Comparison of ENCODE assay signal across 22 cellular contexts in the genomic region with DNA sequence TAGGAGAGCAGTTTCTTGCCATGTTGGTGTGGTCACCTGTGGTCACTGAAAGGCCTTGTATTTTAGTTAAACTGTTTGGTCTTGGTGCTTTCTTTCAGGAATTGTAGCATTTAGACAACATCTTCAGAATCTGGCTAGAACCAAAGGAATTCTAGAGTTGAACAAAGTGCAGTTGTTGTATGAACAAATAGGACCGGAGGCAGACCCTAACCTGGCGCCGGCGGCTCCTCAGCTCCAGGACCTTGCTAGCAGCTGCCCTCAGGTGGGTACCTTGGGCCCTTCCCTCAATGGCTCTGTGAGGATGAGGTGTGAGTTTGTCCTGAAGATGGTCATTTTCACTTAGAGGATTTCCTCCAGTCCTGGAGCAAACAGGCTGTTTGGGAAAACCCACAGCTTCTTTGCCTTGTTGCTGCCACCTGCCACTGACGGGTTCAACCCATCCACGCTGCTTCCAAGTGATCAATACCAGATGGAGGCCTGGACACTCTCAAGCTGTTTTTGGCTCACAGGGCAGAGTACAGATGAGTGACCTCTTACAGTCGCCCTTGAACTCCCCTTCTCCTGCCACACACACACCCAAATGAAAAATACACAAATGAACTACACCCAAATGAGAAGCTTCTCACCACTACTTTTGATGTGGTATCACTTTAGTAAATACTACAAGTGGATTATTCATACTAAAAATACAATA.
"Had no signal": no experiment of that assay in that cellular context is flagged by ENCODE, and none has a peak within 500 bp of the region (broad histone marks: within the 10 kb centered on the region; RNA-seq: fewer than 3 reads in every experiment).

No MANE protein-coding gene starts in this region.

- ATAC-seq: activated CD8-positive, alpha-beta T cell treated with anti-CD3 and anti-CD28 coated beads for 36 hours; activated naive CD4-positive, alpha-beta T cell treated with anti-CD3 and anti-CD28 coated beads, Interleukin-2, amount 50 U/mL, for 72 hours; left lung; mucosa of descending colon; psoas muscle; stimulated activated naive B cell treated with anti-CD40 and anti-IgM and Interleukin-4, amounts not matched to agents 10 μg/mL and 1 μg/mL and 100 μg/mL, for 72 hours had no signal

- H3K9me3 Mint-ChIP-seq: activated CD8-positive, alpha-beta T cell treated with anti-CD3 and anti-CD28 coated beads for 36 hours; activated naive CD4-positive, alpha-beta T cell treated with anti-CD3 and anti-CD28 coated beads, Interleukin-2, amount 50 U/mL, for 72 hours; endodermal cell; naive B cell; neural crest cell; stimulated activated naive B cell treated with anti-CD40 and anti-IgM and Interleukin-4, amounts not matched to agents 10 μg/mL and 1 μg/mL and 100 μg/mL, for 72 hours had no signal

- H3K36me3 Mint-ChIP-seq: activated naive CD4-positive, alpha-beta T cell treated with anti-CD3 and anti-CD28 coated beads, Interleukin-2, amount 50 U/mL, for 72 hours had no signal

- H3K9me3 ChIP-seq: adrenal gland, left lung, mucosa of descending colon, psoas muscle, sigmoid colon, tibial artery had no signal

- DNase-seq: activated CD4-positive, alpha-beta T cell treated with anti-CD3 and anti-CD28 coated beads for 48 hours; activated CD4-positive, CD25-positive, alpha-beta regulatory T cell; activated CD8-positive, alpha-beta T cell treated with anti-CD3 and anti-CD28 coated beads for 36 hours; activated gamma-delta T cell; adrenal gland; endodermal cell; foreskin melanocyte; head of caudate nucleus; left lung; mesenchymal stem cell; mucosa of descending colon; naive B cell; psoas muscle; sigmoid colon; stimulated activated CD4-positive, alpha-beta T cell treated with anti-CD3 and anti-CD28 coated beads, Interleukin-4, amount 100 ng/mL, for 4 hours; stimulated activated naive B cell treated with anti-CD40 and anti-IgM and Interleukin-4, amounts not matched to agents 10 μg/mL and 1 μg/mL and 100 μg/mL, for 72 hours; T-helper 1 cell; T1000; tibial artery had no signal

- H3K27me3 ChIP-seq: adrenal gland, left lung, sigmoid colon, tibial artery had no signal

- H3K4me3 Mint-ChIP-seq: activated CD8-positive, alpha-beta T cell treated with anti-CD3 and anti-CD28 coated beads for 36 hours; endodermal cell; naive B cell; neural crest cell; stimulated activated naive B cell treated with anti-CD40 and anti-IgM and Interleukin-4, amounts not matched to agents 10 μg/mL and 1 μg/mL and 100 μg/mL, for 72 hours had no signal

- H3K27ac ChIP-seq: epithelial cell of prostate, left lung, psoas muscle, tibial artery had no signal

- H3K4me3 ChIP-seq: adrenal gland, left lung, mucosa of descending colon, psoas muscle, sigmoid colon, tibial artery had no signal

- H3K27me3 Mint-ChIP-seq: activated CD8-positive, alpha-beta T cell treated with anti-CD3 and anti-CD28 coated beads for 36 hours; naive B cell; stimulated activated naive B cell treated with anti-CD40 and anti-IgM and Interleukin-4, amounts not matched to agents 10 μg/mL and 1 μg/mL and 100 μg/mL, for 72 hours had no signal

- H3K27ac Mint-ChIP-seq: activated CD8-positive, alpha-beta T cell treated with anti-CD3 and anti-CD28 coated beads for 36 hours; activated naive CD4-positive, alpha-beta T cell treated with anti-CD3 and anti-CD28 coated beads, Interleukin-2, amount 50 U/mL, for 72 hours; endodermal cell; stimulated activated naive B cell treated with anti-CD40 and anti-IgM and Interleukin-4, amounts not matched to agents 10 μg/mL and 1 μg/mL and 100 μg/mL, for 72 hours had no signal
